ENCODE assay signal across 7 cellular contexts in the genomic region with DNA sequence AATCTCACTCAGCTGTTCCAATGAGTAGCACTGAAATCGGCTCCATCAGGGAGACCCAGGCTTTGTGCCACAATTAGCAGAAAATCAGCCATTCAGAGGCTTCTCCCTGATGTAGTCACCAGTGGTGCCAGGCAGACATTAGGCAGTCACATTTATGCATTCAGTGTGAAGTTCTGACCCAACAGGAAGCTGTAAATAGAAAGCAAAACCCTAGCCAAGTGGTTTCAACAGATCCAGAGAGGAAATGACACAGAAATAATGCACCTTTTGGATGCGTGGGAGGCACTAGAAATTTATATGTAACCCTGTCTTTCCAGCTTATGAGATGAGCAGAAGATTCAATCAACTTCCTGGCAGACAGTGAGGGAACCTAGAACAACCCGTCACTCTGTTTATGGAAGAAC.
DNase-seq lines count a peak whose midpoint lies in the region; ATAC-seq and TF ChIP-seq lines count a peak whose summit lies in the region.

No MANE protein-coding gene starts in this region.

- no peak for TF ChIP-seq POLR2A in lower leg skin (IDR thresholded peaks at IDR 0.05)

- no peak overlapping the region for H3K4me3 Mint-ChIP-seq in activated T-helper 17 cell treated with anti-CD3 and anti-CD28 coated beads, Interleukin-2, amount 50 U/mL, for 72 hours

- peak overlapping the region; percentile 39 for H3K27ac ChIP-seq in angular gyrus (ENCODE audit: low read depth, low read length)
- H3K27ac ChIP-seq in left lung: peak overlapping the region; percentile 40 to 70

- no peaks in the 10 kb centered on the region for H3K27me3 Mint-ChIP-seq in activated T-helper 17 cell treated with anti-CD3 and anti-CD28 coated beads, Interleukin-2, amount 50 U/mL, for 72 hours

- no peak for DNase-seq in left lung
- no peak for DNase-seq in lower leg skin (ENCODE audit: low spot score in 2 of 2)
- no peak for DNase-seq in NCI-H1417 treated with DMSO at 0.1 percent for 48 hours (lab: John Stamatoyannopoulos, UW)

- 19 to 20% methylated on average over 3 of the region's 3 CpGs for WGBS in lower leg skin, 2 donors

- peaks cover 6% of the 10 kb centered on the region for H3K9me3 Mint-ChIP-seq in activated T-helper 17 cell treated with anti-CD3 and anti-CD28 coated beads, Interleukin-2, amount 50 U/mL, for 72 hours

- intact Hi-C loops in left lung (cut with DNase I): no loop called here
- intact Hi-C loops in lower leg skin (cut with DNase I; ENCODE audit: low total_unique reads): no loop called here

- no peaks in the 10 kb centered on the region for H3K27me3 ChIP-seq in left lung

- no peaks in the 10 kb centered on the region for H3K9me3 ChIP-seq in left lung

- H3K4me1 ChIP-seq in left lung: peaks cover 0 to 22% of the 10 kb centered on the region in 2 donors

- no peaks in the 10 kb centered on the region for H3K36me3 Mint-ChIP-seq in activated T-helper 17 cell treated with anti-CD3 and anti-CD28 coated beads, Interleukin-2, amount 50 U/mL, for 72 hours (ENCODE audit: low read depth)

- H3K36me3 ChIP-seq in left lung: no peaks in the 10 kb centered on the region

- no peaks in the 10 kb centered on the region for H3K4me1 Mint-ChIP-seq in activated T-helper 17 cell treated with anti-CD3 and anti-CD28 coated beads, Interleukin-2, amount 50 U/mL, for 72 hours

- TF ChIP-seq CTCF in left lung (IDR thresholded peaks at IDR 0.05) (no peak), lower leg skin (IDR thresholded peaks at IDR 0.05) (no peak)

- no peak overlapping the region for H3K27ac Mint-ChIP-seq in activated T-helper 17 cell treated with anti-CD3 and anti-CD28 coated beads, Interleukin-2, amount 50 U/mL, for 72 hours

- H3K4me3 ChIP-seq in left lung (no peak overlapping the region), lower leg skin (ENCODE audit: low read depth, poor library complexity, severe bottlenecking) (no peak overlapping the region)

- ATAC-seq in GM18868 (IDR thresholded peaks at IDR 0.05; ENCODE audit: unreplicated experiment) (peak; percentile 86), HG03060 (IDR thresholded peaks at IDR 0.05; ENCODE audit: low read depth, unreplicated experiment) (peak; percentile 71), left lung (peak; percentile 51)
- ATAC-seq in activated T-helper 17 cell treated with anti-CD3 and anti-CD28 coated beads, Interleukin-2, amount 50 U/mL, for 72 hours (replicated peaks): no peak
